ENCODE assay signal across 8 cellular contexts in the genomic region with DNA sequence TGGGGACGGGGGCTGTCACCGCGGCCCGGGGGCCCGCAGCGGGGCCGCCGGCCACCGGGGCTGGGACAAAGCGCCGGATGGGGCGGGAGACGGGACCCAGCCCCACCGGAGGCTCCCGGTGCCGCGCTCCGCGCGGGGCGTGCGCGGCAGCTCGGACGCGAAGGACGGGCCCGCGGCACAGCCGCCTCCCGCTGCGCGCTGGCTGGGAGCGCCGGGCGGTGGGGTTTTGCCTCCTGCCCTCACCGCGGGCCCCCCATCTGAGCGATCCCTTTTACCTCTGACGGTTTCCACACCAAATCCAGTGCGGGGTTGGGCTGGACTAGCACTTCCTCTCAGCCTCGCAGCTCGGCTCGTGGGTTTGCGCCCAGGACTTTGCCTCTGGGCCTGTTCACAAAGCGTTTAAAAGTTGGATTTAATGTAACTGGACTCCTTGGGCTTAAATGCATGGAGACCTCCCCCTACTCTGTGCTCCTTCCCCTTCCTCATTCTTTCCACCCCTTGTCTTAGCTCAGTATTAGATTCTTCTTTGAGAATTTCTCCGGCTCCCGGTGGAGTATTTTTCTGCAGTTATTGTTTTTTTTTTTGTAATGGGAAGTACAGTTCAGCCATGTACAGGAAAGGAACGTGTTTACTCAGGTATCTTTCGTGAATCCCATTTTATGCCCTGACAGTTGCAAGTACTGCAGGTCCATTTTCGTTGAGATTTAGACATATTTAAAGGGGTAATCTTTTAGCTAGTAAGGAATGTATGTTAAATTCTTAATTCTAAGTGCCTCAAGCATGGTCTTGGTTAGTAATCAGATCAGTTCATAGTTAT. TPM values are rescaled to one million over a fixed set of nuclear protein-coding genes. Genes with fewer than 3 reads are reported as not detected.
DNase-seq lines count a peak whose midpoint lies in the region; ATAC-seq and TF ChIP-seq lines count a peak whose summit lies in the region.

No MANE protein-coding gene starts in this region.

- DNase-seq in AG04449 (ENCODE audit: low read depth, low spot score) (no peak), NCI-H2227 treated with DMSO at 0.1 percent for 48 hours (lab: John Stamatoyannopoulos, UW) (peak; percentile 13), endothelial cell (ENCODE audit: low spot score) (peak; percentile 56), stomach (peak; percentile 39)
- DNase-seq in activated CD4-positive, alpha-beta T cell treated with anti-CD3 and anti-CD28 coated beads, Interleukin-2, amount 50 U/mL, for 1 hour = peak; percentile 16

- H3K36me3 ChIP-seq in mesodermal cell (ENCODE audit: control insufficient read depth, insufficient read depth, low read length) (no peaks in the 10 kb centered on the region), stomach (no peaks in the 10 kb centered on the region)

- H3K4me1 Mint-ChIP-seq in endothelial cell (ENCODE audit: unreplicated experiment) = peaks cover 44% of the 10 kb centered on the region

- peak overlapping the region; percentile 99 for H3K4me3 Mint-ChIP-seq in endothelial cell (ENCODE audit: unreplicated experiment)

- TF ChIP-seq CTCF in AG04449 (IDR thresholded peaks at IDR 0.05; ENCODE audit: insufficient read depth, low read length, missing control alignments) (no peak), endothelial cell (IDR thresholded peaks at IDR 0.05; ENCODE audit: unreplicated experiment) (no peak), stomach (IDR thresholded peaks at IDR 0.05) (no peak)

- POLR2A ChIA-PET in AG04449 (lab: Yijun Ruan, JAX) = interaction anchor here (0.5 to 1.0 kb wide), 2 partner anchors 44 to 487 kb away, joined by 3 read pairs; no protein-coding TSS in a partner anchor

- no peak for TF ChIP-seq POLR2A in stomach (IDR thresholded peaks at IDR 0.05)

- peak overlapping the region; percentile 70 for H3K4me3 ChIP-seq in AG04449 (ENCODE audit: low read depth, low read length)
- peak overlapping the region; percentile 67 for H3K4me3 ChIP-seq in mesodermal cell (ENCODE audit: extremely low read depth, insufficient read depth, low read length, poor library complexity, severe bottlenecking)
- H3K4me3 ChIP-seq in stomach = peak overlapping the region; percentile 90 to 97 (median 92)

- H3K9me3 ChIP-seq in mesodermal cell (ENCODE audit: control insufficient read depth, low read length) (no peaks in the 10 kb centered on the region), stomach (no peaks in the 10 kb centered on the region)

- intact Hi-C loops in stomach (cut with DNase I; ENCODE audit: low total_unique reads) = no loop called here

- H3K27me3 ChIP-seq in stomach = no peaks in the 10 kb centered on the region

- WGBS in mesodermal cell (ENCODE audit: insufficient coverage in 2 of 2), 2 experiments = 0 to 2% methylated on average over 36 to 43 of the region's 51 CpGs
- WGBS in stomach, 5 donors = 1 to 2% (median 1%) methylated on average over 12 to 51 of the region's 51 CpGs

- H3K27me3 Mint-ChIP-seq in endothelial cell (ENCODE audit: unreplicated experiment) = peaks cover 6% of the 10 kb centered on the region

- CTCF ChIA-PET in AG04449 (lab: Yijun Ruan, JAX) = interaction anchor here (0.6 to 2.8 kb wide), 17 partner anchors 9 to 260 kb away, joined by 3 to 19 read pairs (median 3); no protein-coding TSS in a partner anchor

- ATAC-seq in GM18502 (IDR thresholded peaks at IDR 0.05; ENCODE audit: poor library complexity, unreplicated experiment) (peak; percentile 43), HG02973 (IDR thresholded peaks at IDR 0.05; ENCODE audit: unreplicated experiment) (peak; percentile 35)

- no peaks in the 10 kb centered on the region for H3K9me3 Mint-ChIP-seq in endothelial cell (ENCODE audit: unreplicated experiment)

- no peak for TF ChIP-seq EP300 in stomach (IDR thresholded peaks at IDR 0.05)

- no peaks in the 10 kb centered on the region for H3K4me1 ChIP-seq in mesodermal cell (ENCODE audit: control insufficient read depth, insufficient read depth, low read length, poor library complexity, severe bottlenecking)
- peaks cover 18 to 61% (median 31%) of the 10 kb centered on the region in 4 donors for H3K4me1 ChIP-seq in stomach

- peaks cover 5% of the 10 kb centered on the region for H3K36me3 Mint-ChIP-seq in endothelial cell (ENCODE audit: low read depth, unreplicated experiment)

- H3K27ac ChIP-seq in mesodermal cell (ENCODE audit: low read depth, low read length, severe bottlenecking) (peak overlapping the region; percentile 88), stomach (peak overlapping the region; percentile 95 to 99 (median 98))

- peak overlapping the region; percentile 97 for H3K27ac Mint-ChIP-seq in endothelial cell (ENCODE audit: unreplicated experiment)

RNA-seq across cellular contexts. Expression of a gene that starts 0.7 kb away (rescaled TPM):
- 41.9 TPM for total RNA-seq in endothelial cell (ENCODE audit: unreplicated experiment)
- 17.1 TPM for polyA plus RNA-seq in mesodermal cell (2013, experiment 1 of 2)
- polyA plus RNA-seq in mesodermal cell (2013, experiment 2 of 2) = 16.5 TPM
- 10 to 100 TPM in 4 of 5 donors, 1 to 10 TPM in 1; 7.0 to 46.1 (median 18.1) TPM for total RNA-seq in stomach
- 10 to 100 TPM in 2 of 3 donors, 1 to 10 TPM in 1; 6.9 to 11.6 (median 10.2) TPM for polyA plus RNA-seq in stomach
